Comparison of ENCODE assay signal across 26 cellular contexts in the genomic region with DNA sequence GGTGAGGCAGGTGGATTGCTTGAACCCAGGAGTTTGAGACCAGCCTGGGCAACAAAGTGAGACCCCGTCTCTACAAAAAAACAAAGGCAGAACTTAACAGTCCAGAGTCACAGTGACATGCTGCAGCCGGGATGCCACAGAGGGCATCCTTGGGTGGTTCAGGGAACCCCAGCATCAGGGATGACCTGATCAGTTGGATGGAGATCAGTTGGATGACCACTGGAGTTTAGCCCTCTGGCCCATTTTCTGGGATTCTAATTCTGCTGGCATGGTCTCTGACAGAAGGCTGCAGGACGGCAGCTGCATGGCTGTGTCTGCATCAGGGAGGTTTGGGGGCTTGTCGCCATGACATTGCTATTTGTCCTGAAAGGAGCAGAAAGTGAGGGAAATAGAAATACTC. TPM values are rescaled to one million over a fixed set of nuclear protein-coding genes. Genes with fewer than 3 reads are reported as not detected.
DNase-seq lines count a peak whose midpoint lies in the region; ATAC-seq, FAIRE-seq and TF ChIP-seq lines count a peak whose summit lies in the region.
"Had no signal": no experiment of that assay in that cellular context is flagged by ENCODE, and none has a peak within 500 bp of the region (broad histone marks: within the 10 kb centered on the region; RNA-seq: fewer than 3 reads in every experiment).

No MANE protein-coding gene starts in this region.

- no peak for TF ChIP-seq RAD21 in K562 (CRISPR knock-in tag; conservative IDR thresholded peaks at IDR 0.05 in 1 of 2, IDR thresholded peaks at IDR 0.05 in 1 of 2)

- no peak for TF ChIP-seq EP300 in K562 (IDR thresholded peaks at IDR 0.05; ENCODE audit: low read length)

- no peaks in the 10 kb centered on the region for H3K9me1 ChIP-seq in K562 (ENCODE audit: control insufficient read depth, insufficient read depth, low read length)

- CTCF ChIA-PET in K562 (lab: Yijun Ruan, JAX; ENCODE audit: low intra/inter-chr PET ratio) = no interaction called here

- BruUV-seq in K562 (replicated peaks; lab: Mats Ljungman, UMichigan) = no TSS peak

- H3K27ac ChIP-seq in CD4-positive, CD25-positive, alpha-beta regulatory T cell (ENCODE audit: insufficient read depth, low read length, poor library complexity, severe bottlenecking) = no peak overlapping the region
- H3K27ac ChIP-seq in K562 (ENCODE audit: extremely low read depth, low read depth, low read length) (no peak overlapping the region), substantia nigra (ENCODE audit: low read depth, low read length, poor library complexity, severe bottlenecking) (no peak overlapping the region)
- H3K27ac ChIP-seq: BLaER1, HL-60, KMS-11, PC-9 had no signal

- H3K4me3 Mint-ChIP-seq in CD4-positive, CD25-positive, alpha-beta regulatory T cell = no peak overlapping the region
- H3K4me3 Mint-ChIP-seq in natural killer cell treated with Interleukin-12 subunit alpha and Interleukin-12 subunit beta and Interleukin-15 and Interleukin-18, amount 100 ng/mL, for 72 hours = no peak overlapping the region
- H3K4me3 Mint-ChIP-seq: CD8-positive, alpha-beta memory T cell had no signal

- H3K9me3 Mint-ChIP-seq in CD4-positive, CD25-positive, alpha-beta regulatory T cell = no peaks in the 10 kb centered on the region
- H3K9me3 Mint-ChIP-seq in natural killer cell treated with Interleukin-12 subunit alpha and Interleukin-12 subunit beta and Interleukin-15 and Interleukin-18, amount 100 ng/mL, for 72 hours = no peaks in the 10 kb centered on the region
- H3K9me3 Mint-ChIP-seq: CD8-positive, alpha-beta memory T cell had no signal

- H3K9ac ChIP-seq in K562 (ENCODE audit: insufficient read depth in 1 of 2, low read depth in 2 of 2, low read length in 2 of 2) = no peak overlapping the region
- H3K9ac ChIP-seq: BLaER1, KMS-11, SK-N-SH had no signal

- peak overlapping the region in 2 of 3 donors; percentile 31 to 69 for H3K27ac Mint-ChIP-seq in CD4-positive, CD25-positive, alpha-beta regulatory T cell
- H3K27ac Mint-ChIP-seq in natural killer cell treated with Interleukin-12 subunit alpha and Interleukin-12 subunit beta and Interleukin-15 and Interleukin-18, amount 100 ng/mL, for 72 hours = peak overlapping the region; percentile 64 to 74

- H3K9me3 ChIP-seq in CD4-positive, CD25-positive, alpha-beta regulatory T cell (ENCODE audit: control insufficient read depth in 2 of 2, low read length in 2 of 2) = no peaks in the 10 kb centered on the region
- no peaks in the 10 kb centered on the region for H3K9me3 ChIP-seq in K562 (replicated peaks; ENCODE audit: control insufficient read depth, insufficient read depth, low read depth, low read length)
- H3K9me3 ChIP-seq in BE2C = no peaks in the 10 kb centered on the region
- H3K9me3 ChIP-seq: BLaER1, SK-N-SH had no signal

- intact Hi-C loops in K562 (cut with micrococcal nuclease) = no loop called here

- H3K27me3 Mint-ChIP-seq in CD4-positive, CD25-positive, alpha-beta regulatory T cell = no peaks in the 10 kb centered on the region
- H3K27me3 Mint-ChIP-seq in natural killer cell treated with Interleukin-12 subunit alpha and Interleukin-12 subunit beta and Interleukin-15 and Interleukin-18, amount 100 ng/mL, for 72 hours = no peaks in the 10 kb centered on the region
- H3K27me3 Mint-ChIP-seq: CD8-positive, alpha-beta memory T cell had no signal

- no peak for FAIRE-seq in GM12891 (lab: Jason Lieb, UNC)
- no peak for FAIRE-seq in K562 (lab: Jason Lieb, UNC)
- FAIRE-seq: G401.6, H54, HepG2 had no signal

- no peak for ATAC-seq in CD4-positive, CD25-positive, alpha-beta regulatory T cell (ENCODE audit: low read depth in 2 of 2)
- ATAC-seq in K562 = no peak
- no peak for ATAC-seq in natural killer cell treated with Interleukin-12 subunit alpha and Interleukin-12 subunit beta and Interleukin-15 and Interleukin-18, amount 100 ng/mL, for 72 hours
- ATAC-seq in GM21367 (IDR thresholded peaks at IDR 0.05; ENCODE audit: unreplicated experiment) = no peak
- ATAC-seq: HepG2 had no signal

- H3K36me3 ChIP-seq in CD4-positive, CD25-positive, alpha-beta regulatory T cell (ENCODE audit: control insufficient read depth, insufficient read depth, low read length) = peaks cover 98% of the 10 kb centered on the region
- H3K36me3 ChIP-seq in K562 (ENCODE audit: control insufficient read depth, insufficient read depth, low read length) = peaks cover 88% of the 10 kb centered on the region
- peaks cover 46% of the 10 kb centered on the region for H3K36me3 ChIP-seq in BE2C

- peak; percentile 73; the same call in 1 of the 2 replicates for TF ChIP-seq POLR2A in GM12891 (IDR thresholded peaks at IDR 0.05; ENCODE audit: low read depth, low read length)
- TF ChIP-seq POLR2A in K562 (conservative IDR thresholded peaks at IDR 0.05) = no peak

- H3K4me2 ChIP-seq in K562 (ENCODE audit: insufficient read depth, low read length) = no peak overlapping the region
- H3K4me2 ChIP-seq: BLaER1, KMS-11, PC-9, SK-N-SH had no signal

- in situ Hi-C loops in K562 (cut with MboI) = no loop called here

- H3K27me3 ChIP-seq in CD4-positive, CD25-positive, alpha-beta regulatory T cell (ENCODE audit: control insufficient read depth, insufficient read depth, low read length) = no peaks in the 10 kb centered on the region
- H3K27me3 ChIP-seq in K562 (ENCODE audit: control insufficient read depth in 2 of 2, insufficient read depth in 2 of 2, low read length in 2 of 2) = no peaks in the 10 kb centered on the region
- no peaks in the 10 kb centered on the region for H3K27me3 ChIP-seq in BE2C
- H3K27me3 ChIP-seq: BLaER1 had no signal

- no peak overlapping the region for H3K4me3 ChIP-seq in CD4-positive, CD25-positive, alpha-beta regulatory T cell (ENCODE audit: low read depth, low read length)
- H3K4me3 ChIP-seq in K562 = no peak overlapping the region
- H3K4me3 ChIP-seq in BE2C (ENCODE audit: low read depth, low read length) = no peak overlapping the region
- H3K4me3 ChIP-seq: BLaER1, PC-9 had no signal

- no peak for DNase-seq in CD4-positive, CD25-positive, alpha-beta regulatory T cell
- no peak for DNase-seq in GM12891 (ENCODE audit: insufficient read length, low spot score)
- DNase-seq in K562 (ENCODE audit: extremely low read depth in 1 of 4, low spot score in 3 of 4) = no peak
- DNase-seq in natural killer cell treated with Interleukin-12 subunit alpha and Interleukin-12 subunit beta and Interleukin-15 and Interleukin-18, amount 100 ng/mL, for 72 hours (ENCODE audit: low spot score) = no peak
- DNase-seq in BE2C = no peak
- no peak for DNase-seq in substantia nigra (lab: John Stamatoyannopoulos, UW)
- DNase-seq: CD8-positive, alpha-beta memory T cell; NCI-H1092 treated with DMSO at 0.1 percent for 48 hours; NCI-H1436 treated with DMSO at 0.1 percent for 48 hours; NCI-H1930; NCI-H2227 treated with DMSO at 0.1 percent for 48 hours; NCI-H510A; PC-9; RPMI8226; SIG-M5; SK-N-SH had no signal

- no peaks in the 10 kb centered on the region for H3K79me2 ChIP-seq in K562 (ENCODE audit: control insufficient read depth, insufficient read depth, low read length)

- H3K36me3 Mint-ChIP-seq in CD4-positive, CD25-positive, alpha-beta regulatory T cell = peaks cover 62% of the 10 kb centered on the region
- H3K36me3 Mint-ChIP-seq in natural killer cell treated with Interleukin-12 subunit alpha and Interleukin-12 subunit beta and Interleukin-15 and Interleukin-18, amount 100 ng/mL, for 72 hours = peaks cover 51% of the 10 kb centered on the region

- H4K20me1 ChIP-seq in K562 (replicated peaks; ENCODE audit: control insufficient read depth, insufficient read depth, low read length) = no peaks in the 10 kb centered on the region
- H4K20me1 ChIP-seq: BLaER1 had no signal

- WGBS in K562 (ENCODE audit: insufficient coverage, low coverage, missing lambda C conversion rate) = 94% methylated on average over 4 of the region's 4 CpGs

- no peak overlapping the region for H2AFZ ChIP-seq in K562 (ENCODE audit: low read depth, low read length)
- H2AFZ ChIP-seq: PC-9 had no signal

- peaks cover 17 to 30% (median 23%) of the 10 kb centered on the region in 4 donors for H3K4me1 Mint-ChIP-seq in CD4-positive, CD25-positive, alpha-beta regulatory T cell
- H3K4me1 Mint-ChIP-seq in natural killer cell treated with Interleukin-12 subunit alpha and Interleukin-12 subunit beta and Interleukin-15 and Interleukin-18, amount 100 ng/mL, for 72 hours (ENCODE audit: low read depth in 2 of 2) = peaks cover 34 to 47% of the 10 kb centered on the region in 2 donors

- TF ChIP-seq CTCF in K562 (IDR thresholded peaks at IDR 0.05 in 2 of 3, conservative IDR thresholded peaks at IDR 0.05 in 1 of 3; ENCODE audit: insufficient read depth in 2 of 3, low read depth in 1 of 3, low read length in 3 of 3) (no peak), BE2C (IDR thresholded peaks at IDR 0.05; ENCODE audit: low read depth, low read length) (no peak)

- H3K4me1 ChIP-seq in CD4-positive, CD25-positive, alpha-beta regulatory T cell (ENCODE audit: control insufficient read depth, insufficient read depth, low read length, poor library complexity, severe bottlenecking) = no peaks in the 10 kb centered on the region
- H3K4me1 ChIP-seq in K562 (replicated peaks in 1 of 2; ENCODE audit: control insufficient read depth in 2 of 2, insufficient read depth in 2 of 2, low read length in 2 of 2) (no peaks in the 10 kb centered on the region), BE2C (no peaks in the 10 kb centered on the region)

- POLR2A ChIA-PET in K562 (lab: Yijun Ruan, JAX) = interaction anchor here (0.6 to 0.9 kb wide), 2 partner anchors 17 to 18 kb away, joined by 3 read pairs; no protein-coding TSS in a partner anchor

RNA-seq across cellular contexts. Expression of a gene that starts 19.8 kb away (rescaled TPM):
- 66.4 TPM for total RNA-seq in CD4-positive, CD25-positive, alpha-beta regulatory T cell
- 1 to 10 TPM; 2.9 to 5.2 (median 3.5) TPM for polyA plus RNA-seq in CD4-positive, CD25-positive, alpha-beta regulatory T cell
- polyA plus RNA-seq in GM12891 (2012; ENCODE audit: low read depth, missing spikeins) = 4.9 TPM
- 4.6 and 8.6 TPM in 2 replicates for total RNA-seq in K562 (2011; cell fraction: chromatin; rRNA removed; ENCODE audit: low replicate concordance)
- total RNA-seq in K562 (2011; cell fraction: nucleolus; rRNA removed) = 3.7 and 3.8 TPM in 2 replicates
- 4.1 and 4.6 TPM in 2 replicates for total RNA-seq in K562 (2011; cell fraction: nucleoplasm; rRNA removed)
- total RNA-seq in K562 (2014; rRNA removed) = 3.6 and 4.3 TPM in 2 replicates
- 3.8 and 4.7 TPM in 2 replicates for total RNA-seq in K562 (2014; rRNA removed; fragmentation: Illumina TruSeq; extraction: Trizol)
- 3.8 and 4.5 TPM in 2 replicates for total RNA-seq in K562 (2015; rRNA removed; fragmentation: Illumina TruSeq; extraction: Trizol)
- total RNA-seq in K562 (2021) = 4.5 and 4.8 TPM in 2 replicates
- 2.7 and 3.3 TPM in 2 replicates for polyA plus RNA-seq in K562 (2011; rRNA removed)
- 1.9 and 2.1 TPM in 2 replicates for polyA plus RNA-seq in K562 (2011; cell fraction: cytosol; rRNA removed)
- polyA plus RNA-seq in K562 (2011; cell fraction: nucleus; rRNA removed) = 3.8 and 4.0 TPM in 2 replicates
- polyA plus RNA-seq in K562 (2012) = 2.9 and 3.8 TPM in 2 replicates
- polyA plus RNA-seq in K562 (2014; fragmentation: Illumina TruSeq; extraction: Trizol) = 4.0 TPM in 2 replicates
- 1 to 10 TPM; 2.0 to 2.3 TPM for polyA plus RNA-seq in K562 (2014; fragmentation: Nextera tagmentation; extraction: Ambion mirVana)
- 3.6 and 4.6 TPM in 2 replicates for polyA plus RNA-seq in K562 (2014; rRNA removed)
- polyA minus RNA-seq in K562 (2011; rRNA and poly(A)+ RNA removed) = 2.6 and 2.9 TPM in 2 replicates
- 1.5 and 2.0 TPM in 2 replicates for polyA minus RNA-seq in K562 (2011; cell fraction: cytosol; rRNA and poly(A)+ RNA removed)
- 2.3 and 2.9 TPM in 2 replicates for polyA minus RNA-seq in K562 (2011; cell fraction: nucleus; rRNA and poly(A)+ RNA removed)
- 10 to 100 TPM; 12.7 to 13.7 TPM for total RNA-seq in natural killer cell treated with Interleukin-12 subunit alpha and Interleukin-12 subunit beta and Interleukin-15 and Interleukin-18, amount 100 ng/mL, for 72 hours
- polyA plus RNA-seq in BE2C (2012; ENCODE audit: insufficient read depth, insufficient read length, low read depth) = 2.8 TPM

RNA-seq across cellular contexts. Expression of a gene that starts 23.4 kb away (rescaled TPM):
- total RNA-seq in CD4-positive, CD25-positive, alpha-beta regulatory T cell = not detected
- under 1 TPM in 2 of 4 donors, not detected in 2; 0.06 to 0.09 TPM for polyA plus RNA-seq in CD4-positive, CD25-positive, alpha-beta regulatory T cell
- polyA plus RNA-seq in GM12891 (2012; ENCODE audit: low read depth, missing spikeins) = 0.03 TPM
- total RNA-seq in K562 (2011; cell fraction: chromatin; rRNA removed; ENCODE audit: low replicate concordance) = not detected in 2 replicates
- total RNA-seq in K562 (2011; cell fraction: nucleolus; rRNA removed) = not detected in 2 replicates
- total RNA-seq in K562 (2011; cell fraction: nucleoplasm; rRNA removed) = not detected in 2 replicates
- total RNA-seq in K562 (2014; rRNA removed) (not detected in 2 replicates), K562 (2014; rRNA removed; fragmentation: Illumina TruSeq; extraction: Trizol) (not detected in 2 replicates), K562 (2015; rRNA removed; fragmentation: Illumina TruSeq; extraction: Trizol) (not detected in 2 replicates), K562 (2021) (not detected in 2 replicates)
- polyA plus RNA-seq in K562 (2011; rRNA removed) (not detected in 2 replicates), K562 (2014; fragmentation: Illumina TruSeq; extraction: Trizol) (0.01 TPM in 1 of 2 replicates, not detected in the other), K562 (2014; fragmentation: Nextera tagmentation; extraction: Ambion mirVana) (under 1 TPM; 0.01 to 0.06 TPM), K562 (2014; rRNA removed) (not detected in 2 replicates)
- polyA plus RNA-seq in K562 (2011; cell fraction: cytosol; rRNA removed) = not detected in 2 replicates
- not detected in 2 replicates for polyA plus RNA-seq in K562 (2011; cell fraction: nucleus; rRNA removed)
- polyA plus RNA-seq in K562 (2012) = 0.06 and 0.07 TPM in 2 replicates
- not detected in 2 replicates for polyA minus RNA-seq in K562 (2011; rRNA and poly(A)+ RNA removed)
- polyA minus RNA-seq in K562 (2011; cell fraction: cytosol; rRNA and poly(A)+ RNA removed) = not detected in 2 replicates
- polyA minus RNA-seq in K562 (2011; cell fraction: nucleus; rRNA and poly(A)+ RNA removed) = not detected in 2 replicates
- not detected for total RNA-seq in natural killer cell treated with Interleukin-12 subunit alpha and Interleukin-12 subunit beta and Interleukin-15 and Interleukin-18, amount 100 ng/mL, for 72 hours
- polyA plus RNA-seq in BE2C (2012; ENCODE audit: insufficient read depth, insufficient read length, low read depth) = not detected
- total RNA-seq: A673; CD8-positive, alpha-beta memory T cell; Daoy; HepG2; HT-29; PC-9 had no signal
- polyA plus RNA-seq: HepG2, SK-N-SH had no signal
